Comparison of ENCODE assay signal across 2 cellular contexts in the genomic region with DNA sequence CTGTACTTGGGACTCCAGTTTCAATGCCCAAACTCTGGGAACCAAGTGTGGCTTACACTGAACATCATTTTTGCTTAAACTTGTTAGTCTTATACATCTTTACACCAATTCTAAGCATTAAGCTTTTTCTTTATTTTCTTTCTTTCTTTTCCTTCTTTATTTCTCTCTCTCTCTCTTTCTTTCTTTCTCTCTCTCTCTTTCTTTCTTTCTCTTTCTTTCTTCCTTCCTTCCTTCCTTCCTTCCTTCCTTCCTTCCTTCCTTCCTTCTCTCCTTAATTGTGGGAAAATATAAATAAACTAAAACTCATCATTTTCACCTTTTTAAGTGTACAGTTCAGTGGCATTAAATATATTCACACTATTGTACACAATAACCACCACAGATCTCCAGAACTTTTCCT.
A peak's percentile ranks its signal among the peaks of the same experiment; 100 is the strongest.
TF ChIP-seq lines count a peak whose summit lies in the region.

No MANE protein-coding gene starts in this region.

TF ChIP-seq in HEK293, 187 proteins besides CTCF, POLR2A, EP300 and RAD21:
- no peak for TF ChIP-seq ZNF677 (tag by site-specific recombination; IDR thresholded peaks at IDR 0.05)
- TF ChIP-seq ZNF366 (tag by site-specific recombination; conservative IDR thresholded peaks at IDR 0.05), result peak; percentile 76

TF ChIP-seq in K562, 482 proteins besides CTCF, POLR2A, EP300 and RAD21:
- no peak for TF ChIP-seq ELF4 (CRISPR knock-in tag; IDR thresholded peaks at IDR 0.05)
- TF ChIP-seq ZNF512 (tag; IDR thresholded peaks at IDR 0.05), result peak; percentile 55
